ENCODE assay signal across 7 cellular contexts in genomic region chr14:43858981-43859380, GRCh38.
"Had no signal": no experiment of that assay in that cellular context is flagged by ENCODE, and none has a peak within 500 bp of the region (broad histone marks: within the 10 kb centered on the region; RNA-seq: fewer than 3 reads in every experiment).

No MANE protein-coding gene starts in this region.

- H3K4me3 ChIP-seq: GM23338 had no signal

- DNase-seq: H9, HCEC 1CT, KBM-7 had no signal

- H3K9me3 Mint-ChIP-seq: GM23338 had no signal

- H3K27ac ChIP-seq: HL-60 had no signal

- H3K4me1 Mint-ChIP-seq: IgD-negative memory B cell had no signal

- H3K36me3 Mint-ChIP-seq: IgD-negative memory B cell had no signal

- ATAC-seq: GM23338, HepG2 had no signal

- H3K4me2 ChIP-seq: GM23338 had no signal

- H3K27ac Mint-ChIP-seq: IgD-negative memory B cell had no signal

- H2AFZ ChIP-seq: GM23338 had no signal

- H3K4me3 Mint-ChIP-seq: GM23338, H9, IgD-negative memory B cell had no signal

- H3K27me3 Mint-ChIP-seq: IgD-negative memory B cell had no signal
